Comparison of ENCODE assay signal across 33 cellular contexts in genomic region chr14:87305345-87305744, GRCh38.
DNase-seq lines count a peak whose midpoint lies in the region; ATAC-seq and TF ChIP-seq lines count a peak whose summit lies in the region.
"Had no signal": no experiment of that assay in that cellular context is flagged by ENCODE, and none has a peak within 500 bp of the region (broad histone marks: within the 10 kb centered on the region; RNA-seq: fewer than 3 reads in every experiment).

No MANE protein-coding gene starts in this region.

- H3K79me2 ChIP-seq in Karpas-422 (ENCODE audit: low read length) (no peaks in the 10 kb centered on the region), OCI-LY7 (ENCODE audit: insufficient read depth, low read depth, low read length) (no peaks in the 10 kb centered on the region)

- H3K4me2 ChIP-seq in Karpas-422 (ENCODE audit: low read depth, low read length, poor library complexity, severe bottlenecking) (no peak overlapping the region), OCI-LY7 (ENCODE audit: low read length) (no peak overlapping the region)
- H3K4me2 ChIP-seq: A549; BLaER1; BLaER1 treated with 17β-estradiol and CSF1 and Interleukin-3, amounts not matched to agents 10 nM and 100 nM had no signal

- intact Hi-C loops in OCI-LY7 (cut with micrococcal nuclease; ENCODE audit: unreplicated experiment): no loop called here
- intact Hi-C loops in left lung (cut with DNase I): no loop called here
- intact Hi-C loops in vagina (cut with DNase I): no loop called here

- H3K27me3 ChIP-seq in Karpas-422 (ENCODE audit: low read length) (no peaks in the 10 kb centered on the region), left lung (no peaks in the 10 kb centered on the region), vagina (no peaks in the 10 kb centered on the region)
- H3K27me3 ChIP-seq: BE2C; BLaER1; BLaER1 treated with 17β-estradiol and CSF1 and Interleukin-3, amounts not matched to agents 10 nM and 100 nM had no signal

- no peak overlapping the region for H3K4me3 ChIP-seq in Karpas-422 (ENCODE audit: low read length)
- H3K4me3 ChIP-seq in OCI-LY7 (ENCODE audit: low read depth, low read length, poor library complexity, severe bottlenecking): no peak overlapping the region
- no peak overlapping the region for H3K4me3 ChIP-seq in left lung
- no peak overlapping the region for H3K4me3 ChIP-seq in vagina
- H3K4me3 ChIP-seq: A549; BLaER1; BLaER1 treated with 17β-estradiol and CSF1 and Interleukin-3, amounts not matched to agents 10 nM and 100 nM had no signal

- no peak for TF ChIP-seq POLR2A in vagina (IDR thresholded peaks at IDR 0.05)

- H3K9me2 ChIP-seq in Karpas-422 (replicated peaks; ENCODE audit: insufficient read depth, low read length) (no peaks in the 10 kb centered on the region), OCI-LY7 (ENCODE audit: insufficient read depth, low read length) (no peaks in the 10 kb centered on the region)

- H3K4me1 ChIP-seq in Karpas-422 (ENCODE audit: low read length): peaks cover 52% of the 10 kb centered on the region
- no peaks in the 10 kb centered on the region for H3K4me1 ChIP-seq in OCI-LY7 (ENCODE audit: insufficient read depth, low read length, poor library complexity, severe bottlenecking)
- H3K4me1 ChIP-seq in left lung: no peaks in the 10 kb centered on the region
- no peaks in the 10 kb centered on the region for H3K4me1 ChIP-seq in vagina
- H3K4me1 ChIP-seq: A549; BE2C; BLaER1; BLaER1 treated with 17β-estradiol and CSF1 and Interleukin-3, amounts not matched to agents 10 nM and 100 nM had no signal

- no peak for DNase-seq in Karpas-422
- no peak for DNase-seq in OCI-LY7 (ENCODE audit: low spot score)
- peak; percentile 55 for DNase-seq in inferior parietal cortex (ENCODE audit: extremely low spot score)
- peak; percentile 47 for DNase-seq in superior temporal gyrus (ENCODE audit: extremely low spot score)
- DNase-seq in left lung: no peak
- no peak for DNase-seq in vagina (ENCODE audit: extremely low spot score in 2 of 2)
- DNase-seq in A172 (ENCODE audit: low spot score): no peak
- no peak for DNase-seq in pons (ENCODE audit: low spot score)
- DNase-seq: 8988T; ACHN; AML-193; BE2C; C1 segment of cervical spinal cord; Caco-2; Calu3; CD4-positive, alpha-beta memory T cell; CD4-positive, alpha-beta T cell; CD4-positive, CD25-positive, alpha-beta regulatory T cell; CD8-positive, alpha-beta memory T cell; CD8-positive, alpha-beta T cell; COR-L47; DMS 273 treated with DMSO at 0.1 percent for 48 hours; DMS153; DMS53; DMS79; DMS79 treated with DMSO at 0.1 percent for 48 hours; DND-41; EL had no signal

- CTCF ChIA-PET in OCI-LY7 (lab: Charles Lee; ENCODE audit: unreplicated experiment): no interaction called here

- H4K20me1 ChIP-seq in Karpas-422 (ENCODE audit: insufficient read depth, low read depth, low read length) (no peaks in the 10 kb centered on the region), OCI-LY7 (ENCODE audit: insufficient read depth, low read length) (no peaks in the 10 kb centered on the region)
- H4K20me1 ChIP-seq: BLaER1; BLaER1 treated with 17β-estradiol and CSF1 and Interleukin-3, amounts not matched to agents 10 nM and 100 nM had no signal

- H3K9me3 ChIP-seq in Karpas-422 (ENCODE audit: low read length) (no peaks in the 10 kb centered on the region), OCI-LY7 (ENCODE audit: low read length) (0 out of 2 replicates have a peak, but pooled peaks cover 5% of the 10 kb centered on the region), left lung (peaks cover 0 to 7% of the 10 kb centered on the region in 2 donors), vagina (no peaks in the 10 kb centered on the region)
- H3K9me3 ChIP-seq: A549; BE2C; BLaER1; BLaER1 treated with 17β-estradiol and CSF1 and Interleukin-3, amounts not matched to agents 10 nM and 100 nM; Caco-2 had no signal

- H3K27ac ChIP-seq in Karpas-422 (ENCODE audit: low read length) (0 out of 2 replicates have a peak overlapping the region, but pooled peaks have one; percentile 10), OCI-LY7 (ENCODE audit: low read depth, low read length, poor library complexity, severe bottlenecking) (no peak overlapping the region), left lung (no peak overlapping the region), vagina (no peak overlapping the region)
- H3K27ac ChIP-seq: 22Rv1; A549; BLaER1; BLaER1 treated with 17β-estradiol and CSF1 and Interleukin-3, amounts not matched to agents 10 nM and 100 nM; C4-2B had no signal

- TF ChIP-seq CTCF in OCI-LY7 (conservative IDR thresholded peaks at IDR 0.05; ENCODE audit: low read length): no peak
- TF ChIP-seq CTCF in left lung (IDR thresholded peaks at IDR 0.05): no peak
- no peak for TF ChIP-seq CTCF in vagina (IDR thresholded peaks at IDR 0.05)

- POLR2A ChIA-PET in OCI-LY7 (lab: Charles Lee): interaction anchor here (0.6 kb wide), 1 partner anchor 370 kb away, joined by 3 read pairs; no protein-coding TSS in a partner anchor

- H3K36me3 ChIP-seq in Karpas-422 (ENCODE audit: insufficient read depth, low read length) (peaks cover 14% of the 10 kb centered on the region), OCI-LY7 (ENCODE audit: insufficient read depth, low read length) (no peaks in the 10 kb centered on the region), left lung (no peaks in the 10 kb centered on the region), vagina (no peaks in the 10 kb centered on the region)
- H3K36me3 ChIP-seq: BE2C; BLaER1; BLaER1 treated with 17β-estradiol and CSF1 and Interleukin-3, amounts not matched to agents 10 nM and 100 nM had no signal

- H3K9ac ChIP-seq in Karpas-422 (ENCODE audit: low read length): no peak overlapping the region
- H3K9ac ChIP-seq: BLaER1; BLaER1 treated with 17β-estradiol and CSF1 and Interleukin-3, amounts not matched to agents 10 nM and 100 nM had no signal

- H2AFZ ChIP-seq in Karpas-422 (ENCODE audit: low read length) (no peak overlapping the region), OCI-LY7 (ENCODE audit: low read length) (peak overlapping the region; percentile 48; the same call in 1 of the 2 replicates)

- no peak for ATAC-seq in left lung
- ATAC-seq: A549; CD8-positive, alpha-beta T cell had no signal

- no TSS peak for BruUV-seq in OCI-LY7 (replicated peaks; lab: Mats Ljungman, UMichigan)

Comparison
In these comparisons a context has a peak if more than half of its experiments do, and no peak if none do; other contexts are left out.
1. DNase-seq: peak in inferior parietal cortex (single experiment) and superior temporal gyrus (single experiment); none in Karpas-422 (single experiment), OCI-LY7 (single experiment), left lung (0 of 2), vagina (0 of 2), A172 (single experiment) and pons (single experiment).